22 cellular contexts compared by ENCODE assay signal in the genomic region with DNA sequence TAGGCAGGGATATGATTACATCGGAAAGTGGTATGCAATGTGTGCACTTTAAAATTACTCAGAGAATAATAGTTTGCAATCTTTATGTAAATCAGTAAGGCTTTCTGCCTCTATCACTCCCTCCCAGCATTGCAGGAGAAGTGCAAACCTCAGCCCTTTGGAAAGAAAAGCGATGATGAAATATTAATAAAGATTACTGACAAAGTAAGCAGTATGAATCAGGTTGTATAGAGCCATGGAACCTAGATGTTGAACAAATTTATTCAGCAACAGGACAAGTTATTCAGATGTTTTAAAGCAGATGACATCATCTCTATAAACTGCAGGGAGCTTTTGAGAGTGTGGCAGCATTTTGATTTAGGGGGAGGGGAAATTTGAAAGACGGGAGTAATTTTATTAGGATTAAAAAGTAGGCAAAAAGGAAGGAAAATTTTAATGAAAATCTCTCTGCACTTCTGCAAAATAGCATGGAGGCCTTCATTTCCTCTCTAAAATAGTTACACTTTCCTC.
"Had no signal": no experiment of that assay in that cellular context is flagged by ENCODE, and none has a peak within 500 bp of the region (broad histone marks: within the 10 kb centered on the region; RNA-seq: fewer than 3 reads in every experiment).

No MANE protein-coding gene starts in this region.

- H3K4me1 ChIP-seq: esophagus squamous epithelium, left ventricle myocardium inferior, prostate gland, right atrium auricular region, tibial nerve had no signal

- H3K4me1 Mint-ChIP-seq: activated CD4-positive, alpha-beta T cell treated with anti-CD3 and anti-CD28 coated beads, Interleukin-2, amount 10 ng/mL, durations not matched to agents 7 days and 5 days; immature natural killer cell; naive B cell; neural crest cell had no signal

- H3K36me3 Mint-ChIP-seq: immature natural killer cell, naive B cell had no signal

- FAIRE-seq: urothelium cell line had no signal

- H3K9me3 ChIP-seq: esophagus squamous epithelium, left ventricle myocardium inferior, mucosa of descending colon, prostate gland, right atrium auricular region, tibial nerve had no signal

- H3K27ac ChIP-seq: esophagus squamous epithelium, left ventricle myocardium inferior, prostate gland, right atrium auricular region, tibial nerve had no signal

- H3K27ac Mint-ChIP-seq: activated CD4-positive, alpha-beta T cell treated with anti-CD3 and anti-CD28 coated beads, Interleukin-2, amount 10 ng/mL, durations not matched to agents 7 days and 5 days; activated CD8-positive, alpha-beta T cell treated with anti-CD3 and anti-CD28 coated beads, Interleukin-2, amount 10 ng/mL, durations not matched to agents 7 days and 5 days; activated T-cell treated with anti-CD3 and anti-CD28 coated beads, Interleukin-2, amount 50 U/mL, for 24 hours; activated T-helper 2 cell treated with anti-CD3 and anti-CD28 coated beads, Interferon-gamma antibody, Interleukin-2, Interleukin-4, amounts not matched to agents 10 μg/mL and 5 μg/mL and 100 μg/mL, durations not matched to agents 14 hours and 24 hours and 36 hours; immature natural killer cell; naive B cell had no signal

- H3K27me3 Mint-ChIP-seq: activated CD4-positive, alpha-beta T cell treated with anti-CD3 and anti-CD28 coated beads, Interleukin-2, amount 10 ng/mL, durations not matched to agents 7 days and 5 days; activated T-cell treated with anti-CD3 and anti-CD28 coated beads, Interleukin-2, amount 50 U/mL, for 24 hours; naive B cell had no signal

- H3K36me3 ChIP-seq: esophagus squamous epithelium, left ventricle myocardium inferior, prostate gland, right atrium auricular region, tibial nerve had no signal

- H3K9me3 Mint-ChIP-seq: activated CD4-positive, alpha-beta T cell treated with anti-CD3 and anti-CD28 coated beads, Interleukin-2, amount 10 ng/mL, durations not matched to agents 7 days and 5 days; activated T-cell treated with anti-CD3 and anti-CD28 coated beads, Interleukin-2, amount 50 U/mL, for 24 hours had no signal

- H3K27me3 ChIP-seq: esophagus squamous epithelium, right atrium auricular region, tibial nerve had no signal

- DNase-seq: activated CD4-positive, alpha-beta T cell treated with anti-CD3 and anti-CD28 coated beads, Interleukin-2, amount 10 ng/mL, durations not matched to agents 7 days and 5 days; activated CD8-positive, alpha-beta T cell treated with anti-CD3 and anti-CD28 coated beads, Interleukin-2, amount 10 ng/mL, durations not matched to agents 7 days and 5 days; activated naive CD4-positive, alpha-beta T cell treated with Interleukin-2 at 50 U/mL for 16 hours; activated T-cell treated with anti-CD3 and anti-CD28 coated beads, Interleukin-2, amount 50 U/mL, for 24 hours; aorta; cerebellar nuclear complex; cortex of kidney; effector CD4-positive, alpha-beta T cell; esophagus squamous epithelium; immature natural killer cell; kidney glomerular epithelial cell; left ventricle myocardium inferior; mucosa of descending colon; naive B cell; stimulated activated naive CD8-positive, alpha-beta T cell treated with anti-CD3 and anti-CD28 coated beads, Interleukin-15, Interleukin-2, amounts not matched to agents 100 U/mL and 50 U/mL, for 24 hours; T1000 had no signal

- H3K4me3 Mint-ChIP-seq: activated CD4-positive, alpha-beta T cell treated with anti-CD3 and anti-CD28 coated beads, Interleukin-2, amount 10 ng/mL, durations not matched to agents 7 days and 5 days; activated CD8-positive, alpha-beta T cell treated with anti-CD3 and anti-CD28 coated beads, Interleukin-2, amount 10 ng/mL, durations not matched to agents 7 days and 5 days; activated T-cell treated with anti-CD3 and anti-CD28 coated beads, Interleukin-2, amount 50 U/mL, for 24 hours; immature natural killer cell; neural crest cell had no signal

- H3K4me3 ChIP-seq: esophagus squamous epithelium, left ventricle myocardium inferior, mucosa of descending colon, prostate gland, right atrium auricular region, tibial nerve had no signal
